ENCODE assay signal across 6 cellular contexts in genomic region chr12:54106252-54106651, GRCh38. TPM values are rescaled to one million over a fixed set of nuclear protein-coding genes. Genes with fewer than 3 reads are reported as not detected.
"Had no signal": no experiment of that assay in that cellular context is flagged by ENCODE, and none has a peak within 500 bp of the region (broad histone marks: within the 10 kb centered on the region; RNA-seq: fewer than 3 reads in every experiment).

No MANE protein-coding gene starts in this region.

RNA-seq across cellular contexts. Expression of gene HOXC4, which starts 52.6 kb away (rescaled TPM):
- total RNA-seq: dermis blood vessel endothelial cell, frontal cortex, left ventricle myocardium superior, lung microvascular endothelial cell, occipital lobe, temporal lobe had no signal
